Comparison of ENCODE assay signal across 9 cellular contexts in genomic region chr12:113298861-113299545, GRCh38. TPM values are rescaled to one million over a fixed set of nuclear protein-coding genes. Genes with fewer than 3 reads are reported as not detected.
A peak's percentile ranks its signal among the peaks of the same experiment; 100 is the strongest.
DNase-seq lines count a peak whose midpoint lies in the region; ATAC-seq and TF ChIP-seq lines count a peak whose summit lies in the region.
"Had no signal": no experiment of that assay in that cellular context is flagged by ENCODE, and none has a peak within 500 bp of the region (broad histone marks: within the 10 kb centered on the region; RNA-seq: fewer than 3 reads in every experiment).

No MANE protein-coding gene starts in this region.

- no peaks in the 10 kb centered on the region for H4K20me1 ChIP-seq in PC-9 (ENCODE audit: insufficient read depth)

- H3K4me3 ChIP-seq in PC-9 (no peak overlapping the region), trophoblast cell (ENCODE audit: low read depth, low read length) (no peak overlapping the region)

- no peaks in the 10 kb centered on the region for H3K36me3 ChIP-seq in PC-9 (ENCODE audit: low read depth)
- H3K36me3 ChIP-seq in trophoblast cell (ENCODE audit: control insufficient read depth in 1 of 2, insufficient read depth in 2 of 2, low read length in 2 of 2): peaks cover 9 to 13% of the 10 kb centered on the region in 2 experiments

- H2BK12ac ChIP-seq in trophoblast cell (ENCODE audit: low read length): peak overlapping the region; percentile 93

- H3K79me2 ChIP-seq in PC-9 (ENCODE audit: low read depth) (no peaks in the 10 kb centered on the region), trophoblast cell (ENCODE audit: control insufficient read depth, insufficient read depth, low read length, poor library complexity) (peaks cover 6% of the 10 kb centered on the region)

- WGBS in trophoblast cell (ENCODE audit: extremely low coverage, insufficient coverage, insufficient read length): no CpG with 5 or more reads among the region's 20 CpGs

- H3K9me3 Mint-ChIP-seq in Calu3 (ENCODE audit: low read depth, unreplicated experiment) (no peaks in the 10 kb centered on the region), glutamatergic neuron (ENCODE audit: unreplicated experiment) (peaks cover 8% of the 10 kb centered on the region)
- H3K9me3 Mint-ChIP-seq: T-helper 1 cell treated with Interleukin-12 subunit alpha and Interleukin-12 subunit beta and Interleukin-4 antibody, amounts not matched to agents 30 μg/mL and 1 μg/mL, for 36 hours had no signal

- H3K4me2 ChIP-seq in PC-9 (peak overlapping the region; percentile 51), trophoblast cell (ENCODE audit: low read length) (peak overlapping the region; percentile 13)

- H3K27me3 Mint-ChIP-seq in Calu3 (ENCODE audit: unreplicated experiment): no peaks in the 10 kb centered on the region
- H3K27me3 Mint-ChIP-seq in glutamatergic neuron (ENCODE audit: unreplicated experiment): peaks cover 4% of the 10 kb centered on the region

- H3K23ac ChIP-seq in trophoblast cell (ENCODE audit: low read length): no peak overlapping the region

- CTCF ChIA-PET in Calu3 (lab: Charles Lee): interaction anchor here (0.6 to 1.1 kb wide), 3 partner anchors 29 to 126 kb away, joined by 3 to 5 read pairs (median 4); no protein-coding TSS in a partner anchor
- CTCF ChIA-PET in PC-9 (lab: Charles Lee): no interaction called here

- H2AFZ ChIP-seq in PC-9: no peak overlapping the region
- H2AFZ ChIP-seq in trophoblast cell (ENCODE audit: insufficient read depth, low read length, poor library complexity): peak overlapping the region; percentile 64

- H3K27ac ChIP-seq in PC-9 (peak overlapping the region; percentile 62), trophoblast cell (ENCODE audit: low read depth, low read length) (peak overlapping the region; percentile 83)

- peak overlapping the region; percentile 50 for H4K12ac ChIP-seq in trophoblast cell (ENCODE audit: low read depth, low read length)

- peak overlapping the region; percentile 78 for H3K14ac ChIP-seq in trophoblast cell (ENCODE audit: low read length)

- H3K4me1 ChIP-seq in PC-9 (replicated peaks; ENCODE audit: insufficient read depth) (peaks cover 19% of the 10 kb centered on the region), trophoblast cell (ENCODE audit: control insufficient read depth in 1 of 2, insufficient read depth in 2 of 2, low read length in 2 of 2) (peaks cover 18 to 20% of the 10 kb centered on the region in 2 experiments)

- peaks cover 10% of the 10 kb centered on the region for H3K79me1 ChIP-seq in trophoblast cell (ENCODE audit: low read length)

- intact Hi-C loops in Calu3 (cut with micrococcal nuclease; ENCODE audit: unreplicated experiment) (loop anchor here (5.0 kb wide), 1 partner anchor 57 kb away; no protein-coding TSS in a partner anchor), PC-9 (cut with micrococcal nuclease; ENCODE audit: unreplicated experiment) (loop anchor here (1.0 to 2.0 kb wide), 3 partner anchors 53 to 102 kb away; partner anchors contain the start of gene TPCN1)

- H3K9me3 ChIP-seq in PC-9 (ENCODE audit: insufficient read depth, low read depth): no peaks in the 10 kb centered on the region
- H3K9me3 ChIP-seq in trophoblast cell (ENCODE audit: insufficient read depth, low read depth, low read length): no peaks in the 10 kb centered on the region

- peak overlapping the region; percentile 96 for H4K91ac ChIP-seq in trophoblast cell (ENCODE audit: low read depth, low read length)

- H3K4ac ChIP-seq in trophoblast cell (ENCODE audit: low read depth, low read length): peak overlapping the region; percentile 49

- peak overlapping the region; percentile 83 for H2BK5ac ChIP-seq in trophoblast cell (ENCODE audit: low read depth, low read length, poor library complexity)

- DNase-seq in Calu3 (no peak), PC-9 (no peak), glutamatergic neuron (no peak), trophoblast cell (no peak), T-helper 2 cell (no peak), COLO668 (lab: John Stamatoyannopoulos, UW; ENCODE audit: unreplicated experiment) (no peak), DMS114 treated with DMSO at 0.1 percent for 48 hours (lab: John Stamatoyannopoulos, UW; ENCODE audit: unreplicated experiment) (no peak)

- H3K27ac Mint-ChIP-seq in Calu3 (ENCODE audit: unreplicated experiment) (peak overlapping the region; percentile 56), glutamatergic neuron (ENCODE audit: unreplicated experiment) (peak overlapping the region; percentile 62)

- POLR2A ChIA-PET in PC-9 (lab: Charles Lee; ENCODE audit: unreplicated experiment): interaction anchor here (0.6 to 1.1 kb wide), 3 partner anchors 23 to 76 kb away, joined by 4 to 9 read pairs (median 8); no protein-coding TSS in a partner anchor

- H3F3A ChIP-seq in PC-9 (ENCODE audit: insufficient read depth, low read depth): peaks cover 22% of the 10 kb centered on the region

- H4K8ac ChIP-seq in trophoblast cell (ENCODE audit: low read depth, low read length): peak overlapping the region; percentile 66

- no peak overlapping the region for H3K9ac ChIP-seq in trophoblast cell (ENCODE audit: low read length)

- H3K4me1 Mint-ChIP-seq in Calu3 (ENCODE audit: low read depth, unreplicated experiment): peaks cover 11% of the 10 kb centered on the region
- H3K4me1 Mint-ChIP-seq in glutamatergic neuron (ENCODE audit: low read depth, unreplicated experiment): peaks cover 17% of the 10 kb centered on the region

- H3K4me3 Mint-ChIP-seq in Calu3 (ENCODE audit: low read depth, unreplicated experiment) (peak overlapping the region; percentile 15), glutamatergic neuron (ENCODE audit: unreplicated experiment) (peak overlapping the region; percentile 30)
- H3K4me3 Mint-ChIP-seq: T-helper 1 cell treated with Interleukin-12 subunit alpha and Interleukin-12 subunit beta and Interleukin-4 antibody, amounts not matched to agents 30 μg/mL and 1 μg/mL, for 36 hours had no signal

- H3K18ac ChIP-seq in trophoblast cell (ENCODE audit: low read length): peak overlapping the region; percentile 79

- no TSS peak for BruUV-seq in Calu3 (replicated peaks; lab: Mats Ljungman, UMichigan)
- BruUV-seq in PC-9 (replicated peaks; lab: Mats Ljungman, UMichigan): TSS peak; percentile 27

- TF ChIP-seq CTCF in Calu3 (IDR thresholded peaks at IDR 0.05; ENCODE audit: unreplicated experiment) (no peak), PC-9 (conservative IDR thresholded peaks at IDR 0.05) (no peak), glutamatergic neuron (IDR thresholded peaks at IDR 0.05; ENCODE audit: partially characterized antibody, unreplicated experiment) (no peak)

- H3K36me3 Mint-ChIP-seq in Calu3 (ENCODE audit: insufficient read depth, unreplicated experiment) (peaks cover 26% of the 10 kb centered on the region), glutamatergic neuron (ENCODE audit: unreplicated experiment) (no peaks in the 10 kb centered on the region)

- peak overlapping the region; percentile 91 for H2BK120ac ChIP-seq in trophoblast cell (ENCODE audit: insufficient read depth, low read length, poor library complexity)

- H3K9me2 ChIP-seq in PC-9 (ENCODE audit: insufficient read depth): no peaks in the 10 kb centered on the region

- no peak for ATAC-seq in GM21390 (IDR thresholded peaks at IDR 0.05; ENCODE audit: unreplicated experiment)

- H2AK5ac ChIP-seq in trophoblast cell (ENCODE audit: low read length): peak overlapping the region; percentile 99

- H3K27me3 ChIP-seq in PC-9 (ENCODE audit: insufficient read depth, low read depth): no peaks in the 10 kb centered on the region
- no peaks in the 10 kb centered on the region for H3K27me3 ChIP-seq in trophoblast cell (ENCODE audit: insufficient read depth, low read length)

RNA-seq across cellular contexts. Expression of gene SLC8B1, which starts 35.9 kb away (rescaled TPM):
- total RNA-seq in Calu3 (2022) (22.8 and 23.8 TPM in 2 replicates), PC-9 (2021) (29.0 and 39.1 TPM in 2 replicates), glutamatergic neuron (ENCODE audit: unreplicated experiment) (27.9 TPM)
- polyA plus RNA-seq in trophoblast cell (2013): 10.2 and 10.6 TPM in 2 replicates

RNA-seq across cellular contexts. Expression of gene PLBD2, which starts 59.4 kb away (rescaled TPM):
- total RNA-seq in Calu3 (2022) (31.5 and 36.4 TPM in 2 replicates), PC-9 (2021) (30.7 and 33.8 TPM in 2 replicates), glutamatergic neuron (ENCODE audit: unreplicated experiment) (85.7 TPM)
- polyA plus RNA-seq in trophoblast cell (2013): 43.9 and 46.8 TPM in 2 replicates
